In the genomic region with DNA sequence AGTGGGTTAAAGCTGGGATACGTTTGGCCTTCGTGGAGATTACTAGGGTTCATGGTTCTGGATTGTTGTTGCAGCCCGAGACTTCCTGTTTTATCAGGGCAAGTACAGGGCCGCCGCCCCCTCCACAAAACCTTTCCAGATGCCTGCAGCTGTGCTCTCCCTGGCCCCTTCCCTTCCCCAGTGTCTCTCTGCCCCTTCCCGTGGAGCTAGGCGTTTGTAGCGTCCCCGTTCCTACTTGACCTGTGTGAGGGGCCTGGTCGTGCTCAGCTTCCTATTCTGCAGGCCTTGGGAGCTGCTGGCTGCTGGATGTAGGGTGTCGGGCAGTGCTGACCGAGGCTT, we compare ENCODE assay signal across 9 cellular contexts. TPM values are rescaled to one million over a fixed set of nuclear protein-coding genes. Genes with fewer than 3 reads are reported as not detected.
DNase-seq lines count a peak whose midpoint lies in the region; ATAC-seq, FAIRE-seq and TF ChIP-seq lines count a peak whose summit lies in the region.
"Had no signal": no experiment of that assay in that cellular context is flagged by ENCODE, and none has a peak within 500 bp of the region (broad histone marks: within the 10 kb centered on the region; RNA-seq: fewer than 3 reads in every experiment).

No MANE protein-coding gene starts in this region.

- peak overlapping the region; percentile 90 for H3K4me3 ChIP-seq in fibroblast of pulmonary artery (replicated peaks; ENCODE audit: low read depth, low read length)
- H3K4me3 ChIP-seq in psoas muscle = peak overlapping the region; percentile 77

- intact Hi-C loops in psoas muscle (cut with DNase I) = loop anchor here (5.0 to 10.0 kb wide), 4 partner anchors 136 to 732 kb away; a partner anchor contains a TSS

- peak; percentile 12 for ATAC-seq in HG02642 (IDR thresholded peaks at IDR 0.05; ENCODE audit: poor library complexity, unreplicated experiment)
- peak; percentile 12 for ATAC-seq in SK-N-SH treated with all-trans-retinoic acid at 6 μM for 48 hours
- ATAC-seq in psoas muscle = no peak

- H3K4me1 ChIP-seq in psoas muscle = peaks cover 12% of the 10 kb centered on the region

- WGBS in psoas muscle, 3 donors = 7 to 9% (median 8%) methylated on average over 12 of the region's 12 CpGs

- peak; percentile 83 for FAIRE-seq in GM12891 (lab: Jason Lieb, UNC)

- H3K27me3 ChIP-seq in psoas muscle (ENCODE audit: insufficient read depth in 3 of 3, low read length in 2 of 3) = no peaks in the 10 kb centered on the region

- TF ChIP-seq CTCF in fibroblast of pulmonary artery (IDR thresholded peaks at IDR 0.05; ENCODE audit: low read length, missing control alignments) (no peak), psoas muscle (IDR thresholded peaks at IDR 0.05) (no peak)

- peak overlapping the region; percentile 88 for H3K27ac ChIP-seq in psoas muscle

- no peak for TF ChIP-seq POLR2A in GM12891 (IDR thresholded peaks at IDR 0.05; ENCODE audit: low read depth, low read length)

- H3K36me3 ChIP-seq in psoas muscle (ENCODE audit: insufficient read depth in 1 of 2, low read depth in 1 of 2) = peaks cover 0 to 45% of the 10 kb centered on the region in 2 donors

- DNase-seq in GM12891 (ENCODE audit: insufficient read length, low spot score) (no peak), fibroblast of pulmonary artery (ENCODE audit: low read depth) (no peak), psoas muscle (no peak), retina (no peak), DMS153 (lab: John Stamatoyannopoulos, UW) (no peak), DMS53 (lab: John Stamatoyannopoulos, UW) (no peak)

- H3K9me3 ChIP-seq in psoas muscle = no peaks in the 10 kb centered on the region

TF ChIP-seq in GM12891, 5 proteins besides CTCF, POLR2A, EP300 and RAD21:
- TF ChIP-seq TAF1 (IDR thresholded peaks at IDR 0.05; ENCODE audit: low read depth, low read length) (no peak), POLR2AphosphoS5 (IDR thresholded peaks at IDR 0.05; ENCODE audit: low read depth, low read length) (no peak), PAX5 (IDR thresholded peaks at IDR 0.05; ENCODE audit: insufficient read depth, low read length, severe bottlenecking) (no peak), POU2F2 (IDR thresholded peaks at IDR 0.05; ENCODE audit: low read depth, low read length) (no peak), SPI1 (IDR thresholded peaks at IDR 0.05; ENCODE audit: low read depth, low read length) (peak; percentile 75)

TF ChIP-seq in SK-N-SH treated with all-trans-retinoic acid at 6 μM for 48 hours, 23 proteins besides CTCF, POLR2A, EP300 and RAD21:
- TF ChIP-seq RARB (CRISPR knock-in tag; IDR thresholded peaks at IDR 0.05) (no peak), TOX (CRISPR knock-in tag; IDR thresholded peaks at IDR 0.05; ENCODE audit: borderline replicate concordance) (no peak), CSDC2 (CRISPR knock-in tag; IDR thresholded peaks at IDR 0.05) (no peak)
TF ChIP-seq in SK-N-SH treated with all-trans-retinoic acid at 6 μM for 48 hours: peak in this region for 0.

RNA-seq across cellular contexts. Expression of a gene that starts 1.4 kb away (rescaled TPM):
- 43.9 TPM for polyA plus RNA-seq in GM12891 (2012; ENCODE audit: low read depth, missing spikeins)
- total RNA-seq in psoas muscle = 10 to 100 TPM in 3 of 4 donors, 1 to 10 TPM in 1; 9.9 to 20.4 (median 13.1) TPM
- polyA plus RNA-seq in psoas muscle = 10 to 100 TPM; 13.2 to 25.1 (median 24.0) TPM

RNA-seq across cellular contexts. Expression of a gene that starts 22.0 kb away (rescaled TPM):
- polyA plus RNA-seq in GM12891 (2012; ENCODE audit: low read depth, missing spikeins) = 1.7 TPM
- total RNA-seq in psoas muscle = under 1 TPM in 1 of 4 donors, not detected in 3; 0.99 TPM
- under 1 TPM in 1 of 3 donors, not detected in 2; 0.14 TPM for polyA plus RNA-seq in psoas muscle

RNA-seq across cellular contexts. Expression of a gene that starts 55.8 kb away (rescaled TPM):
- 42.6 TPM for polyA plus RNA-seq in GM12891 (2012; ENCODE audit: low read depth, missing spikeins)
- total RNA-seq in psoas muscle = 1 to 10 TPM; 1.3 to 4.1 (median 1.5) TPM
- polyA plus RNA-seq in psoas muscle = 1 to 10 TPM in 2 of 3 donors, under 1 TPM in 1; 0.79 to 2.0 (median 1.3) TPM
- total RNA-seq: SK-MEL-5 had no signal

Comparison
In these comparisons a context has a peak if more than half of its experiments do, and no peak if none do; other contexts are left out.
1. ATAC-seq: peak in HG02642 (single experiment) and SK-N-SH treated with all-trans-retinoic acid at 6 μM for 48 hours (single experiment); none in psoas muscle (0 of 4).